ENCODE assay signal across 9 cellular contexts in the genomic region with DNA sequence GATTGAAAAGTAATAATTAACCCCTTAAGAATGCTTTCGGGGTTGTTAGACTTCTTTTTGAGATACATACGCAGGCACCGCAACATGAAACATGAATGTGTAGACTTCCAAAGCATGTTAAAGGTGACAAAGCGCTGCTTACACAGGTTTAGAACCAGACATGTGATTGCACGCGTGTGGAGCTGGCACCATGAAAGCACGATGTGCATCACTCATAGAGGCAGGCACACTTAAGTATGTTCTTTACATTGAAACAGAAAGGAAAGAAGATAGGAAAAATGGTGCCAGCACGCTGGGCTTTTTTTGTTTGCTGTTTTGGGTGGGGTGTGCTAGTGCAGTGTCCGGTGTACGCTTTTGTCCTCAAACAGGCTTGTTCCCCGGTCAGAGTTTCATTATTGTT.
DNase-seq lines count a peak whose midpoint lies in the region; ATAC-seq and TF ChIP-seq lines count a peak whose summit lies in the region.
"Had no signal": no experiment of that assay in that cellular context is flagged by ENCODE, and none has a peak within 500 bp of the region (broad histone marks: within the 10 kb centered on the region; RNA-seq: fewer than 3 reads in every experiment).

No MANE protein-coding gene starts in this region.

- peaks cover 2% of the 10 kb centered on the region for H3K36me3 Mint-ChIP-seq in activated naive CD4-positive, alpha-beta T cell treated with anti-CD3 and anti-CD28 coated beads for 36 hours (ENCODE audit: low read depth)
- H3K36me3 Mint-ChIP-seq in activated naive CD4-positive, alpha-beta T cell treated with anti-CD3 and anti-CD28 coated beads, Interleukin-2, amount 50 U/mL, for 72 hours: peaks cover 0 to 12% of the 10 kb centered on the region in 2 donors

- no peak for TF ChIP-seq CTCF in uterus (IDR thresholded peaks at IDR 0.05)

- ATAC-seq in activated naive CD4-positive, alpha-beta T cell treated with anti-CD3 and anti-CD28 coated beads, Interleukin-2, amount 50 U/mL, for 72 hours: no peak
- ATAC-seq in HG02642 (IDR thresholded peaks at IDR 0.05; ENCODE audit: poor library complexity, unreplicated experiment) (no peak), HG03571 (IDR thresholded peaks at IDR 0.05; ENCODE audit: unreplicated experiment) (no peak)

- no peak for DNase-seq in activated naive CD4-positive, alpha-beta T cell treated with anti-CD3 and anti-CD28 coated beads for 36 hours
- DNase-seq in activated naive CD4-positive, alpha-beta T cell treated with anti-CD3 and anti-CD28 coated beads, Interleukin-2, amount 50 U/mL, for 72 hours (ENCODE audit: low spot score in 2 of 2): no peak
- DNase-seq in adipocyte (ENCODE audit: low read depth) (no peak), kidney tubule cell (ENCODE audit: low spot score) (peak; percentile 42), uterus (peak; percentile 23 to 47), NCI-H82 treated with DMSO at 0.1 percent for 48 hours (lab: John Stamatoyannopoulos, UW; ENCODE audit: unreplicated experiment) (no peak)
- DNase-seq: nucleus accumbens had no signal

- peak overlapping the region; percentile 100 for H3K27ac ChIP-seq in uterus

- H3K9me3 ChIP-seq in adipocyte (ENCODE audit: control insufficient read depth, low read length): no peaks in the 10 kb centered on the region
- H3K9me3 ChIP-seq in uterus: no peaks in the 10 kb centered on the region

- peaks cover 62% of the 10 kb centered on the region for H3K4me1 ChIP-seq in adipocyte (ENCODE audit: control insufficient read depth, insufficient read depth, low read length)
- H3K4me1 ChIP-seq in uterus: peaks cover 7 to 16% of the 10 kb centered on the region in 2 donors

- intact Hi-C loops in activated naive CD4-positive, alpha-beta T cell treated with anti-CD3 and anti-CD28 coated beads for 36 hours (cut with micrococcal nuclease): no loop called here
- intact Hi-C loops in uterus (cut with DNase I; ENCODE audit: low total_unique reads): no loop called here

- H3K4me1 Mint-ChIP-seq in activated naive CD4-positive, alpha-beta T cell treated with anti-CD3 and anti-CD28 coated beads for 36 hours (ENCODE audit: low read depth): peaks cover 42% of the 10 kb centered on the region

- CTCF ChIA-PET in activated naive CD4-positive, alpha-beta T cell treated with anti-CD3 and anti-CD28 coated beads for 36 hours (lab: Charles Lee): no interaction called here

- no peaks in the 10 kb centered on the region for H3K9me3 Mint-ChIP-seq in activated naive CD4-positive, alpha-beta T cell treated with anti-CD3 and anti-CD28 coated beads for 36 hours
- H3K9me3 Mint-ChIP-seq in activated naive CD4-positive, alpha-beta T cell treated with anti-CD3 and anti-CD28 coated beads, Interleukin-2, amount 50 U/mL, for 72 hours: no peaks in the 10 kb centered on the region

- no peaks in the 10 kb centered on the region for H3K27me3 Mint-ChIP-seq in activated naive CD4-positive, alpha-beta T cell treated with anti-CD3 and anti-CD28 coated beads for 36 hours (ENCODE audit: low read depth)

- peak overlapping the region; percentile 99 for H3K9ac ChIP-seq in adipocyte (ENCODE audit: low read length)

- H3K27ac Mint-ChIP-seq in activated naive CD4-positive, alpha-beta T cell treated with anti-CD3 and anti-CD28 coated beads for 36 hours: peak overlapping the region; percentile 48
- peak overlapping the region in 1 of 2 donors; percentile 1 for H3K27ac Mint-ChIP-seq in activated naive CD4-positive, alpha-beta T cell treated with anti-CD3 and anti-CD28 coated beads, Interleukin-2, amount 50 U/mL, for 72 hours

- no peak for TF ChIP-seq POLR2A in uterus (IDR thresholded peaks at IDR 0.05)

- H3K36me3 ChIP-seq in adipocyte (ENCODE audit: control insufficient read depth, insufficient read depth, low read length, severe bottlenecking) (no peaks in the 10 kb centered on the region), uterus (no peaks in the 10 kb centered on the region)

- H3K27me3 ChIP-seq in adipocyte (replicated peaks; ENCODE audit: control insufficient read depth, insufficient read depth, low read length) (no peaks in the 10 kb centered on the region), uterus (no peaks in the 10 kb centered on the region)

- H3K4me3 Mint-ChIP-seq in activated naive CD4-positive, alpha-beta T cell treated with anti-CD3 and anti-CD28 coated beads for 36 hours: no peak overlapping the region

- H3K4me3 ChIP-seq in adipocyte (ENCODE audit: low read length) (peak overlapping the region; percentile 85), uterus (peak overlapping the region; percentile 28 to 99)

Comparison
In these comparisons a context has a peak if more than half of its experiments do, and no peak if none do; other contexts are left out.
1. DNase-seq: peak in kidney tubule cell (single experiment) and uterus (2 of 2); none in activated naive CD4-positive, alpha-beta T cell treated with anti-CD3 and anti-CD28 coated beads for 36 hours (single experiment), activated naive CD4-positive, alpha-beta T cell treated with anti-CD3 and anti-CD28 coated beads, Interleukin-2, amount 50 U/mL, for 72 hours (0 of 2), adipocyte (single experiment) and NCI-H82 treated with DMSO at 0.1 percent for 48 hours (single experiment).